In the genomic region with DNA sequence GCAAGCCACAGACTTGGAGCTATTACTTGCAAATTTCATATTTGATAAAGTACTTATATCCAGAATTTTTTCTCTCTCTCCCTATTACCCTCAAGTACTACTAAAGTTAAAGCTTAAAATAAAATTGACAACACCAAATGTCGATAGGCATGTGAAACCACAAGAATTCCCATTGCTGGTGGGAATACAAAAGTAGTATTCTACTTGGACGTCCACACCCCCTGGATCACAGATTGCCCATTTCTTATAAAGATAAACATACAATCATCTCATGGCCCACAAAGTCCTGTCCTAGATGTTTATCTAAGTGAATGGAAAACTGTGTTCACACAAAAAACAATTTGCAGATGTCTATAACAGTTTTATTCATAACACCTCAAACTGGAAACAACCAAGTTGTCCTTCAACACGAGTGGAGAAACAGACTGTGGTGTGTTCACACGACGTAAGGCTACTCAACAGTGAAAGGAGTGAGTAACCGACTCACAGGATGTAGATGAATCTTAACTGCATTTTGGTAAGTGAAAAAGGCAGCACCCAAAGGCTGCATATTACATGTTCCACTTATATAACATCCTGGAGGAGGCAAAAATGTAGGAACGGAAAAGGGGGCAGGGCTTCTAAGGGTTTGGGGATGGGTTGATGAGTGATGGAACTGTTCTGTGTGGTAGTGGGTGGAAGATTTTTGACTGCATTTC, we compare ENCODE assay signal across 15 cellular contexts.
DNase-seq lines count a peak whose midpoint lies in the region; ATAC-seq, FAIRE-seq and TF ChIP-seq lines count a peak whose summit lies in the region.
"Had no signal": no experiment of that assay in that cellular context is flagged by ENCODE, and none has a peak within 500 bp of the region (broad histone marks: within the 10 kb centered on the region; RNA-seq: fewer than 3 reads in every experiment).

No MANE protein-coding gene starts in this region.

- in situ Hi-C loops in IMR-90 (cut with MboI; ENCODE audit: low sequenced_read_pairs) = loop anchor here (10.0 kb wide), 1 partner anchor 559 kb away; no protein-coding TSS in a partner anchor

- H3K27ac ChIP-seq in IMR-90 (ENCODE audit: insufficient read depth, low read length) = no peak overlapping the region
- H3K27ac ChIP-seq in sigmoid colon = peak overlapping the region in 3 of 4 donors; percentile 17 to 40 (median 39)
- H3K27ac ChIP-seq: coronary artery, HL-60, upper lobe of left lung had no signal

- peaks cover 4% of the 10 kb centered on the region for H3K4me1 Mint-ChIP-seq in activated CD4-positive, alpha-beta T cell treated with anti-CD3 and anti-CD28 coated beads for 36 hours
- H3K4me1 Mint-ChIP-seq: activated naive CD8-positive, alpha-beta T cell treated with anti-CD3 and anti-CD28 coated beads for 36 hours; naive B cell had no signal

- H3K9ac ChIP-seq in IMR-90 (ENCODE audit: low read depth, low read length) = no peak overlapping the region

- peak overlapping the region; percentile 21 for H4K91ac ChIP-seq in IMR-90 (ENCODE audit: insufficient read depth, low read depth, low read length)

- H3K4me1 ChIP-seq in IMR-90 (ENCODE audit: control insufficient read depth, insufficient read depth, low read length) (peaks cover 3% of the 10 kb centered on the region), sigmoid colon (peaks cover 0 to 40% (median 22%) of the 10 kb centered on the region in 4 donors)
- H3K4me1 ChIP-seq: upper lobe of left lung had no signal

- no peak overlapping the region for H3K23ac ChIP-seq in IMR-90 (ENCODE audit: low read depth, low read length)

- H3K4me3 ChIP-seq in IMR-90 (ENCODE audit: insufficient read depth, low read depth, low read length) (no peak overlapping the region), choroid plexus epithelial cell (ENCODE audit: low read depth, low read length) (no peak overlapping the region), sigmoid colon (no peak overlapping the region)
- H3K4me3 ChIP-seq: coronary artery, skin epidermis, upper lobe of left lung had no signal

- H3K36me3 ChIP-seq in IMR-90 (ENCODE audit: control insufficient read depth, insufficient read depth, low read length) = no peaks in the 10 kb centered on the region
- no peaks in the 10 kb centered on the region for H3K36me3 ChIP-seq in sigmoid colon
- H3K36me3 ChIP-seq: upper lobe of left lung had no signal

- dilution Hi-C loops in IMR-90 (cut with HindIII; ENCODE audit: low sequenced_read_pairs, unreplicated experiment) = no loop called here

- no peak for FAIRE-seq in HTR-8/SVneo (lab: Jason Lieb, UNC)
- FAIRE-seq: RCC 7860 had no signal

- no peaks in the 10 kb centered on the region for H3K9me1 ChIP-seq in IMR-90 (ENCODE audit: insufficient read depth, low read length)

- BruUV-seq in IMR-90 (replicated peaks; lab: Mats Ljungman, UMichigan) = no TSS peak

- H2AK9ac ChIP-seq in IMR-90 (replicated peaks; ENCODE audit: low read depth, low read length, poor library complexity) = no peak overlapping the region

- H3K79me1 ChIP-seq in IMR-90 (ENCODE audit: low read depth in 1 of 2, low read length in 2 of 2) = no peaks in the 10 kb centered on the region

- intact Hi-C loops in activated CD4-positive, alpha-beta T cell treated with anti-CD3 and anti-CD28 coated beads for 36 hours (cut with DNase I, micrococcal nuclease) = loop anchor here (5.0 kb wide), 1 partner anchor 1561 kb away; no protein-coding TSS in a partner anchor
- intact Hi-C loops in IMR-90 (cut with micrococcal nuclease) = loop anchor here (2.0 to 10.0 kb wide), 7 partner anchors 116 to 699 kb away; a partner anchor contains a TSS
- intact Hi-C loops in sigmoid colon (cut with DNase I) = loop anchor here (5.0 to 10.0 kb wide), 3 partner anchors 259 to 749 kb away; a partner anchor contains a TSS

- WGBS in IMR-90 (ENCODE audit: extremely low coverage in 2 of 2, insufficient read length in 1 of 2), 2 experiments = 40% methylated on average over 1 of the region's 7 CpGs; no CpG with 5 or more reads in 1 of the 2 experiments
- WGBS in sigmoid colon, 2 donors = 66 to 72% methylated on average over 7 of the region's 7 CpGs

- H3K36me3 Mint-ChIP-seq in activated CD4-positive, alpha-beta T cell treated with anti-CD3 and anti-CD28 coated beads for 36 hours (ENCODE audit: low read depth) = no peaks in the 10 kb centered on the region
- H3K36me3 Mint-ChIP-seq: activated naive CD8-positive, alpha-beta T cell treated with anti-CD3 and anti-CD28 coated beads for 36 hours; naive B cell had no signal

- H3K9me3 ChIP-seq in IMR-90 (ENCODE audit: control insufficient read depth, insufficient read depth, low read length) (no peaks in the 10 kb centered on the region), sigmoid colon (no peaks in the 10 kb centered on the region)
- H3K9me3 ChIP-seq: upper lobe of left lung had no signal

- H2BK120ac ChIP-seq in IMR-90 (ENCODE audit: low read depth, low read length) = peak overlapping the region; percentile 44

- 0 out of 2 replicates have a peak overlapping the region, but pooled peaks have one; percentile 24 for H2BK20ac ChIP-seq in IMR-90 (ENCODE audit: low read depth, low read length)

- H2BK15ac ChIP-seq in IMR-90 (ENCODE audit: low read depth, low read length) = peak overlapping the region; percentile 58; the same call in 1 of the 3 replicates

- peak; percentile 51 for ATAC-seq in activated CD4-positive, alpha-beta T cell treated with anti-CD3 and anti-CD28 coated beads for 36 hours
- peak; percentile 50 for ATAC-seq in IMR-90 (ENCODE audit: low read depth)
- no peak for ATAC-seq in HG03520 (IDR thresholded peaks at IDR 0.05; ENCODE audit: unreplicated experiment)

- H3K27me3 ChIP-seq in IMR-90 (ENCODE audit: control insufficient read depth, insufficient read depth, low read length) (no peaks in the 10 kb centered on the region), sigmoid colon (no peaks in the 10 kb centered on the region)
- H3K27me3 ChIP-seq: upper lobe of left lung had no signal

- H2AK5ac ChIP-seq in IMR-90 (ENCODE audit: low read depth, low read length) = no peak overlapping the region

- peaks cover 14% of the 10 kb centered on the region for H3K27me3 Mint-ChIP-seq in activated CD4-positive, alpha-beta T cell treated with anti-CD3 and anti-CD28 coated beads for 36 hours

- H3K4me2 ChIP-seq in IMR-90 (ENCODE audit: low read depth, low read length) = no peak overlapping the region

- no peak overlapping the region for H3K56ac ChIP-seq in IMR-90 (ENCODE audit: extremely low read depth, insufficient read depth, low read length)

- H3K27ac Mint-ChIP-seq in activated CD4-positive, alpha-beta T cell treated with anti-CD3 and anti-CD28 coated beads for 36 hours = no peak overlapping the region
- H3K27ac Mint-ChIP-seq: activated naive CD8-positive, alpha-beta T cell treated with anti-CD3 and anti-CD28 coated beads for 36 hours had no signal

- H4K8ac ChIP-seq in IMR-90 (ENCODE audit: low read depth in 2 of 2, low read length in 2 of 2) = peak overlapping the region in 1 of 2 experiments; percentile 69; a peak in 3 of 4 replicates

- H3K4ac ChIP-seq in IMR-90 (ENCODE audit: low read depth, low read length) = no peak overlapping the region

- no peak for TF ChIP-seq EP300 in sigmoid colon (IDR thresholded peaks at IDR 0.05)

- no peaks in the 10 kb centered on the region for H3K9me3 Mint-ChIP-seq in activated CD4-positive, alpha-beta T cell treated with anti-CD3 and anti-CD28 coated beads for 36 hours (ENCODE audit: low read depth)
- H3K9me3 Mint-ChIP-seq: activated naive CD8-positive, alpha-beta T cell treated with anti-CD3 and anti-CD28 coated beads for 36 hours had no signal

- TF ChIP-seq POLR2A in IMR-90 (IDR thresholded peaks at IDR 0.05; ENCODE audit: low read depth, low read length) (no peak), sigmoid colon (IDR thresholded peaks at IDR 0.05) (no peak)

- no peak for TF ChIP-seq CTCF in IMR-90 (conservative IDR thresholded peaks at IDR 0.05; ENCODE audit: low read depth, low read length)
- TF ChIP-seq CTCF in choroid plexus epithelial cell (conservative IDR thresholded peaks at IDR 0.05; ENCODE audit: low read depth, low read length) = no peak
- no peak for TF ChIP-seq CTCF in sigmoid colon (IDR thresholded peaks at IDR 0.05)

- CTCF ChIA-PET in activated CD4-positive, alpha-beta T cell treated with anti-CD3 and anti-CD28 coated beads for 36 hours (lab: Charles Lee) = interaction anchor here (0.7 to 1.9 kb wide), 5 partner anchors 23 to 1574 kb away, joined by 3 to 6 read pairs (median 4); no protein-coding TSS in a partner anchor
- CTCF ChIA-PET in IMR-90 (lab: Yijun Ruan, JAX) = interaction anchor here (0.6 to 1.7 kb wide), 5 partner anchors 11 to 684 kb away, joined by 3 to 7 read pairs (median 4); no protein-coding TSS in a partner anchor

- H3K14ac ChIP-seq in IMR-90 (replicated peaks; ENCODE audit: low read depth, low read length) = no peak overlapping the region

- no peak for DNase-seq in activated CD4-positive, alpha-beta T cell treated with anti-CD3 and anti-CD28 coated beads for 36 hours
- DNase-seq in activated CD4-positive, alpha-beta T cell treated with anti-CD3 and anti-CD28 coated beads, Interleukin-2, amount 50 U/mL, for 4 hours = no peak
- DNase-seq in IMR-90 (peak; percentile 33), choroid plexus epithelial cell (ENCODE audit: low read depth) (peak; percentile 43), sigmoid colon (no peak), HTR-8/SVneo (ENCODE audit: insufficient read length, low spot score) (no peak), activated T-cell treated with anti-CD3 and anti-CD28 coated beads for 4 hours (no peak)

- POLR2A ChIA-PET in activated CD4-positive, alpha-beta T cell treated with anti-CD3 and anti-CD28 coated beads for 36 hours (lab: Charles Lee) = no interaction called here
- POLR2A ChIA-PET in IMR-90 (lab: Charles Lee; ENCODE audit: unreplicated experiment) = no interaction called here

- H4K20me1 ChIP-seq in IMR-90 (ENCODE audit: insufficient read depth, low read length) = no peaks in the 10 kb centered on the region

- no peak for TF ChIP-seq RAD21 in IMR-90 (IDR thresholded peaks at IDR 0.05; ENCODE audit: low read length)

- peak overlapping the region; percentile 3; the same call in 1 of the 2 replicates for H3K18ac ChIP-seq in IMR-90 (ENCODE audit: low read depth, low read length)

- H4K5ac ChIP-seq in IMR-90 (ENCODE audit: low read depth, low read length) = peak overlapping the region; percentile 25; the same call in 1 of the 2 replicates

- no peak overlapping the region for H3K4me3 Mint-ChIP-seq in activated CD4-positive, alpha-beta T cell treated with anti-CD3 and anti-CD28 coated beads for 36 hours
- H3K4me3 Mint-ChIP-seq: activated naive CD8-positive, alpha-beta T cell treated with anti-CD3 and anti-CD28 coated beads for 36 hours; naive B cell had no signal

- peak overlapping the region; percentile 24 for H2AFZ ChIP-seq in IMR-90 (replicated peaks; ENCODE audit: low read length, poor library complexity)

- no peak overlapping the region for H2BK5ac ChIP-seq in IMR-90 (ENCODE audit: low read depth, low read length, poor library complexity, severe bottlenecking)

TF ChIP-seq in IMR-90, 13 proteins besides CTCF, POLR2A, EP300 and RAD21 (continues in another document):
- no peak for TF ChIP-seq CEBPB (IDR thresholded peaks at IDR 0.05; ENCODE audit: low read depth, low read length)
- TF ChIP-seq CHD1 (IDR thresholded peaks at IDR 0.05; ENCODE audit: low read depth, low read length) = no peak
- no peak for TF ChIP-seq MXI1 (IDR thresholded peaks at IDR 0.05; ENCODE audit: borderline replicate concordance, low read depth, low read length)

Comparison
In these comparisons a context has a peak if more than half of its experiments do, and no peak if none do; other contexts are left out.
1. DNase-seq: peak in IMR-90 (single experiment) and choroid plexus epithelial cell (single experiment); none in activated CD4-positive, alpha-beta T cell treated with anti-CD3 and anti-CD28 coated beads for 36 hours (single experiment), activated CD4-positive, alpha-beta T cell treated with anti-CD3 and anti-CD28 coated beads, Interleukin-2, amount 50 U/mL, for 4 hours (0 of 2), sigmoid colon (single experiment), HTR-8/SVneo (single experiment) and activated T-cell treated with anti-CD3 and anti-CD28 coated beads for 4 hours (single experiment).